Comparison of ENCODE assay signal across 10 cellular contexts in the genomic region with DNA sequence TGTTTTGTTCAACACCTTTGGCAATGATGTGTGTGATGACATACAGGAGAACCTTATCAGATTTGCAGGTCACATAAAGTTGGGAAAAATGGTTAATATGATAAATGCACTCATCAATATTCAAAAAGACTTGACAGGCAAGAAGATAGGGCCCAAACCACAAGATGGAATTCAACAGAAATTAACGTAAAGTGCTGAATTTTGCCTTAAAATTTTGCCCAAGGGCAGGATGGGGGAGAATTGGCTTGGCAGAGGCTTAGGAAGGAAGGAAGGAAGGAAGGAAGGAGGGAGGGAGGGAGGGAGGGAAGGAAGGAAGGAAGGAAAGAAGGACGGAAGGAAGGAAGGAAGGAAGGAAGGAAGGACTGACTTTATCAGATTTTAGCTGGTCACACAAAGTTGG. TPM values are rescaled to one million over a fixed set of nuclear protein-coding genes. Genes with fewer than 3 reads are reported as not detected.
"Had no signal": no experiment of that assay in that cellular context is flagged by ENCODE, and none has a peak within 500 bp of the region (broad histone marks: within the 10 kb centered on the region; RNA-seq: fewer than 3 reads in every experiment).

No MANE protein-coding gene starts in this region.

- H3K27ac Mint-ChIP-seq: activated CD4-positive, alpha-beta T cell treated with anti-CD3 and anti-CD28 coated beads for 36 hours had no signal

- DNase-seq: activated CD4-positive, alpha-beta T cell treated with anti-CD3 and anti-CD28 coated beads for 36 hours; activated naive CD4-positive, alpha-beta T cell treated with anti-CD3 and anti-CD28 coated beads, Interleukin-2, amount 50 U/mL, for 16 hours; activated T-cell treated with anti-CD3 and anti-CD28 coated beads, Interleukin-2, amount 50 U/mL, for 1 hour; aorta; hippocampal formation; kidney glomerular epithelial cell; substantia nigra; T1000; transverse colon had no signal

- ATAC-seq: activated CD4-positive, alpha-beta T cell treated with anti-CD3 and anti-CD28 coated beads for 36 hours had no signal

- H3K27me3 Mint-ChIP-seq: activated CD4-positive, alpha-beta T cell treated with anti-CD3 and anti-CD28 coated beads for 36 hours had no signal

- H3K4me3 Mint-ChIP-seq: activated CD4-positive, alpha-beta T cell treated with anti-CD3 and anti-CD28 coated beads for 36 hours had no signal

RNA-seq across cellular contexts. Expression of a gene that starts 35.3 kb away (rescaled TPM):
- total RNA-seq: SK-MEL-5 had no signal
